Comparison of ENCODE assay signal across 34 cellular contexts in genomic region chr12:107765316-107765715, GRCh38.
"Had no signal": no experiment of that assay in that cellular context is flagged by ENCODE, and none has a peak within 500 bp of the region (broad histone marks: within the 10 kb centered on the region; RNA-seq: fewer than 3 reads in every experiment).

No MANE protein-coding gene starts in this region.

- DNase-seq: Karpas-422, Kasumi-1, KG1, MG63, MM.1S, MV-4-11, NCI-H1048, NCI-H1092, NCI-H1092 treated with DMSO at 0.1 percent for 48 hours, NCI-H1105, NCI-H1105 treated with DMSO at 0.1 percent for 48 hours, NCI-H1417, NCI-H1417 treated with DMSO at 0.1 percent for 48 hours, NCI-H1436, NCI-H1436 treated with DMSO at 0.1 percent for 48 hours, NCI-H146, NCI-H1694, NCI-H1694 treated with DMSO at 0.1 percent for 48 hours, NCI-H187, NCI-H187 treated with DMSO at 0.1 percent for 48 hours, NCI-H1930, NCI-H2029, NCI-H2029 treated with DMSO at 0.1 percent for 48 hours, NCI-H2081, NCI-H2081 treated with DMSO at 0.1 percent for 48 hours, NCI-H2107, NCI-H2171, NCI-H2171 treated with DMSO at 0.1 percent for 48 hours, NCI-H2227 treated with DMSO at 0.1 percent for 48 hours, NCI-H226, NCI-H345, NCI-H446, NCI-H446 treated with DMSO at 0.1 percent for 48 hours, NCI-H510A had no signal

- H3K4me3 ChIP-seq: MG63 had no signal
